ENCODE assay signal across 31 cellular contexts in genomic region chr11:17524221-17524620, GRCh38. TPM values are rescaled to one million over a fixed set of nuclear protein-coding genes. Genes with fewer than 3 reads are reported as not detected.
"Had no signal": no experiment of that assay in that cellular context is flagged by ENCODE, and none has a peak within 500 bp of the region (broad histone marks: within the 10 kb centered on the region; RNA-seq: fewer than 3 reads in every experiment).

No MANE protein-coding gene starts in this region.

- H3K9me3 ChIP-seq: neutrophil, ovary, psoas muscle, right lobe of liver, spleen, suprapubic skin, testis, tibial artery, transverse colon, upper lobe of right lung, uterus had no signal

- H3K36me3 ChIP-seq: neutrophil, ovary, right lobe of liver, spleen, suprapubic skin, tibial artery, upper lobe of right lung, uterus had no signal

- H2AFZ ChIP-seq: parathyroid adenoma had no signal

- H3K4me3 ChIP-seq: ovary, psoas muscle, right lobe of liver, skin epidermis, smooth muscle cell, spleen, suprapubic skin, testis, tibial artery, transverse colon, upper lobe of right lung, uterus had no signal

- DNase-seq: naive thymus-derived CD8-positive, alpha-beta T cell; nephron progenitor cell; nucleus accumbens; ovary; psoas muscle; right cardiac atrium; right lobe of liver; spleen; stimulated activated CD4-positive, alpha-beta T cell treated with anti-CD3 and anti-CD28 coated beads, Interleukin-12 subunit alpha, Interleukin-12 subunit beta, amount 100 ng/mL, for 4 hours; stimulated activated CD4-positive, alpha-beta T cell treated with anti-CD3 and anti-CD28 coated beads, Interleukin-1b, Interleukin-23, amount 100 ng/mL, for 48 hours; stimulated activated CD4-positive, alpha-beta T cell treated with anti-CD3 and anti-CD28 coated beads, Interleukin-4, amount 100 ng/mL, for 1 hour; stimulated activated CD4-positive, alpha-beta T cell treated with anti-CD3 and anti-CD28 coated beads, Interleukin-4, amount 100 ng/mL, for 4 hours; stimulated activated CD8-positive, alpha-beta memory T cell treated with anti-CD3 and anti-CD28 coated beads, Interleukin-4, amount 100 ng/mL, for 48 hours; stimulated activated naive CD4-positive, alpha-beta T cell; stimulated activated naive CD8-positive, alpha-beta T cell treated with anti-CD3 and anti-CD28 coated beads, Interleukin-15, amount 100 ng/mL, for 72 hours; stimulated activated naive CD8-positive, alpha-beta T cell treated with anti-CD3 and anti-CD28 coated beads, Interleukin-15, Interleukin-2, amounts not matched to agents 100 U/mL and 50 U/mL, for 24 hours; testis; tibial artery; transverse colon; upper lobe of right lung; uterus had no signal

- H3K27ac ChIP-seq: neutrophil, ovary, parathyroid adenoma, psoas muscle, right lobe of liver, skin epidermis, spleen, suprapubic skin, testis, tibial artery, transverse colon, upper lobe of right lung, uterus had no signal

- H3K9ac ChIP-seq: parathyroid adenoma had no signal

- H3K79me2 ChIP-seq: parathyroid adenoma had no signal

- H3K4me1 ChIP-seq: parathyroid adenoma, right lobe of liver, suprapubic skin, testis, tibial artery, transverse colon, upper lobe of right lung, uterus had no signal

- H3K27me3 ChIP-seq: neutrophil, ovary, right lobe of liver, testis, transverse colon, upper lobe of right lung, uterus had no signal

- H3K4me2 ChIP-seq: smooth muscle cell had no signal

RNA-seq across cellular contexts. Expression of gene USH1C, which starts 20.0 kb away (rescaled TPM):
- total RNA-seq: naive thymus-derived CD8-positive, alpha-beta T cell; natural killer cell treated with Interleukin-12 subunit alpha and Interleukin-12 subunit beta and Interleukin-15 and Interleukin-18, amount 100 ng/mL, for 72 hours; neural crest cell; psoas muscle; smooth muscle cell; spleen; suprapubic skin; upper lobe of right lung had no signal
- polyA plus RNA-seq: naive thymus-derived CD8-positive, alpha-beta T cell; smooth muscle cell had no signal

RNA-seq across cellular contexts. Expression of gene OTOG, which starts 22.8 kb away (rescaled TPM):
- total RNA-seq: naive thymus-derived CD8-positive, alpha-beta T cell; natural killer cell treated with Interleukin-12 subunit alpha and Interleukin-12 subunit beta and Interleukin-15 and Interleukin-18, amount 100 ng/mL, for 72 hours; neural crest cell; omental fat pad; ovary; psoas muscle; renal cortical epithelial cell; right cardiac atrium; right lobe of liver; smooth muscle cell; spleen; suprapubic skin; transverse colon; upper lobe of right lung had no signal
- polyA plus RNA-seq: naive thymus-derived CD8-positive, alpha-beta T cell; ovary; psoas muscle; right cardiac atrium; smooth muscle cell; spleen; urinary bladder had no signal

RNA-seq across cellular contexts. Expression of gene ABCC8, which starts 47.6 kb away (rescaled TPM):
- total RNA-seq: naive thymus-derived CD8-positive, alpha-beta T cell; natural killer cell treated with Interleukin-12 subunit alpha and Interleukin-12 subunit beta and Interleukin-15 and Interleukin-18, amount 100 ng/mL, for 72 hours; renal cortical epithelial cell; smooth muscle cell had no signal
- polyA plus RNA-seq: naive thymus-derived CD8-positive, alpha-beta T cell; smooth muscle cell had no signal
